ENCODE assay signal across 9 cellular contexts in genomic region chr15:74843891-74844299, GRCh38. TPM values are rescaled to one million over a fixed set of nuclear protein-coding genes. Genes with fewer than 3 reads are reported as not detected.
A peak's percentile ranks its signal among the peaks of the same experiment; 100 is the strongest.
DNase-seq lines count a peak whose midpoint lies in the region; ATAC-seq and TF ChIP-seq lines count a peak whose summit lies in the region.
"Had no signal": no experiment of that assay in that cellular context is flagged by ENCODE, and none has a peak within 500 bp of the region (broad histone marks: within the 10 kb centered on the region; RNA-seq: fewer than 3 reads in every experiment).

No MANE protein-coding gene starts in this region.

- H3K36me3 ChIP-seq in ectodermal cell (ENCODE audit: control insufficient read depth, insufficient read depth, low read length) (no peaks in the 10 kb centered on the region), prostate gland (peaks cover 0 to 6% of the 10 kb centered on the region in 2 donors)

- no peaks in the 10 kb centered on the region for H3K9me3 ChIP-seq in ectodermal cell (ENCODE audit: control insufficient read depth, low read length)
- no peaks in the 10 kb centered on the region for H3K9me3 ChIP-seq in prostate gland

- no peak for TF ChIP-seq POLR2A in NB4 (IDR thresholded peaks at IDR 0.05; ENCODE audit: extremely low read depth, insufficient read length)
- no peak for TF ChIP-seq POLR2A in prostate gland (IDR thresholded peaks at IDR 0.05)

- intact Hi-C loops in prostate gland (cut with DNase I) (loop anchor here (5.0 kb wide), 2 partner anchors 62 to 63 kb away; partner anchors contain the start of genes CSK and FAM219B), head of caudate nucleus (cut with DNase I) (no loop called here)

- peak overlapping the region; percentile 87 for H3K27ac ChIP-seq in ectodermal cell (ENCODE audit: insufficient read depth, low read depth, low read length, poor library complexity, severe bottlenecking)
- H3K27ac ChIP-seq in prostate gland: peak overlapping the region; percentile 89 to 94

- no peak for TF ChIP-seq CTCF in NB4 (IDR thresholded peaks at IDR 0.05; ENCODE audit: low read depth, low read length)
- no peak for TF ChIP-seq CTCF in prostate gland (IDR thresholded peaks at IDR 0.05)

- H3K4me3 ChIP-seq in NB4 (ENCODE audit: low read depth, low read length) (peak overlapping the region; percentile 55), ectodermal cell (ENCODE audit: insufficient read depth, low read depth, low read length) (no peak overlapping the region), prostate gland (no peak overlapping the region)

- H3K4me1 ChIP-seq in ectodermal cell (ENCODE audit: control insufficient read depth, insufficient read depth, low read length) (peaks cover 26% of the 10 kb centered on the region), prostate gland (replicated peaks) (peaks cover 10% of the 10 kb centered on the region)

- no peak for ATAC-seq in GM21515 (IDR thresholded peaks at IDR 0.05; ENCODE audit: unreplicated experiment)

- 66 to 67% methylated on average over 12 of the region's 12 CpGs for WGBS in ectodermal cell, 2 experiments
- WGBS in prostate gland: 51% methylated on average over 12 of the region's 12 CpGs

- DNase-seq in D341Med (ENCODE audit: low spot score) (peak; percentile 68), NB4 (ENCODE audit: low read depth) (peak; percentile 33), prostate gland (ENCODE audit: low spot score) (no peak), head of caudate nucleus (no peak), SW 1271 (lab: John Stamatoyannopoulos, UW) (no peak), SKM-1 treated with dmso at 0.1 percent for 144 hours (lab: John Stamatoyannopoulos, UW; ENCODE audit: unreplicated experiment) (no peak)

- no peaks in the 10 kb centered on the region for H3K27me3 ChIP-seq in ectodermal cell (ENCODE audit: control insufficient read depth, insufficient read depth, low read length, poor library complexity, severe bottlenecking)
- H3K27me3 ChIP-seq in prostate gland (replicated peaks; ENCODE audit: insufficient read depth): no peaks in the 10 kb centered on the region

RNA-seq across cellular contexts. Expression of gene ULK3, which starts 0.9 kb away (rescaled TPM):
- polyA plus RNA-seq in ectodermal cell (2013, experiment 1 of 4): 45.8 TPM
- polyA plus RNA-seq in ectodermal cell (2013, experiment 2 of 4): 42.5 TPM
- 39.9 TPM for polyA plus RNA-seq in ectodermal cell (2013, experiment 3 of 4)
- 45.0 TPM for polyA plus RNA-seq in ectodermal cell (2013, experiment 4 of 4)
- 10 to 100 TPM; 44.6 to 98.5 TPM for total RNA-seq in prostate gland

RNA-seq across cellular contexts. Expression of gene CPLX3, which starts 17.5 kb away (rescaled TPM):
- not detected for polyA plus RNA-seq in ectodermal cell (2013, experiment 1 of 4)
- polyA plus RNA-seq in ectodermal cell (2013, experiment 2 of 4): not detected
- not detected for polyA plus RNA-seq in ectodermal cell (2013, experiment 3 of 4)
- not detected for polyA plus RNA-seq in ectodermal cell (2013, experiment 4 of 4)
- total RNA-seq in prostate gland: 10 to 100 TPM; 40.5 to 59.8 TPM
- total RNA-seq: dermis microvascular lymphatic vessel endothelial cell had no signal

RNA-seq across cellular contexts. Expression of gene SCAMP2, which starts 29.3 kb away (rescaled TPM):
- 44.8 TPM for polyA plus RNA-seq in ectodermal cell (2013, experiment 1 of 4)
- polyA plus RNA-seq in ectodermal cell (2013, experiment 2 of 4): 43.7 TPM
- polyA plus RNA-seq in ectodermal cell (2013, experiment 3 of 4): 28.0 TPM
- 31.8 TPM for polyA plus RNA-seq in ectodermal cell (2013, experiment 4 of 4)
- total RNA-seq in prostate gland: 100 to 1,000 TPM; 101 to 103 TPM

RNA-seq across cellular contexts. Expression of gene LMAN1L, which starts 31.3 kb away (rescaled TPM):
- polyA plus RNA-seq in ectodermal cell (2013, experiment 1 of 4): not detected
- not detected for polyA plus RNA-seq in ectodermal cell (2013, experiment 2 of 4)
- polyA plus RNA-seq in ectodermal cell (2013, experiment 3 of 4): not detected
- not detected for polyA plus RNA-seq in ectodermal cell (2013, experiment 4 of 4)
- 100 to 1,000 TPM; 219 to 229 TPM for total RNA-seq in prostate gland
- total RNA-seq: dermis microvascular lymphatic vessel endothelial cell had no signal

RNA-seq across cellular contexts. Expression of gene MPI, which starts 45.9 kb away (rescaled TPM):
- polyA plus RNA-seq in ectodermal cell (2013, experiment 1 of 4): 40.1 TPM
- polyA plus RNA-seq in ectodermal cell (2013, experiment 2 of 4): 43.0 TPM
- 36.0 TPM for polyA plus RNA-seq in ectodermal cell (2013, experiment 3 of 4)
- 43.5 TPM for polyA plus RNA-seq in ectodermal cell (2013, experiment 4 of 4)
- total RNA-seq in prostate gland: 10 to 100 TPM; 48.5 to 91.4 TPM

Comparison
In these comparisons a context has a peak if more than half of its experiments do, and no peak if none do; other contexts are left out.
1. DNase-seq: peak in D341Med (single experiment) and NB4 (single experiment); none in prostate gland (single experiment), head of caudate nucleus (0 of 42), SW 1271 (0 of 2) and SKM-1 treated with dmso at 0.1 percent for 144 hours (single experiment).